In genomic region chr5:65721775-65722574, GRCh38 we compare ENCODE assay signal across 8 cellular contexts. TPM values are rescaled to one million over a fixed set of nuclear protein-coding genes. Genes with fewer than 3 reads are reported as not detected.
A peak's percentile ranks its signal among the peaks of the same experiment; 100 is the strongest.
DNase-seq lines count a peak whose midpoint lies in the region; ATAC-seq and TF ChIP-seq lines count a peak whose summit lies in the region.

Gene NLN, plus strand, starts transcription at chr5:65722205. Its CDS starts 169 bp downstream, at chr5:65722374.
Gene SGTB, minus strand, starts transcription at chr5:65722109. Its CDS starts 1,302 bp downstream, at chr5:65720807.

- peak within 1 kb of the TSS; percentile 76 for H3K27ac ChIP-seq in cingulate gyrus (ENCODE audit: low read depth, low read length)
- peak within 1 kb of the TSS; percentile 83 for H3K27ac ChIP-seq in layer of hippocampus (ENCODE audit: low read depth, low read length)

- intact Hi-C loops in activated CD4-positive, alpha-beta T cell treated with anti-CD3 and anti-CD28 coated beads for 36 hours (cut with DNase I, micrococcal nuclease): loop anchor here in 1 of 2 experiments (1.0 kb wide), 5 partner anchors 98 to 448 kb away; partner anchors contain the start of genes CENPK, ERBIN, PPWD1 and SREK1

- no peaks in the 10 kb centered on the region for H3K27me3 ChIP-seq in layer of hippocampus (ENCODE audit: control insufficient read depth, insufficient read depth, low read length)

- H3K4me3 Mint-ChIP-seq in activated CD4-positive, alpha-beta T cell treated with anti-CD3 and anti-CD28 coated beads for 36 hours: peak within 1 kb of the TSS; percentile 94

- peak; percentile 90 for ATAC-seq in HG03064 (IDR thresholded peaks at IDR 0.05; ENCODE audit: low read depth, unreplicated experiment)
- peak; percentile 91 for ATAC-seq in activated CD4-positive, alpha-beta T cell treated with anti-CD3 and anti-CD28 coated beads for 36 hours

- POLR2A ChIA-PET in activated CD4-positive, alpha-beta T cell treated with anti-CD3 and anti-CD28 coated beads for 36 hours (lab: Charles Lee): interaction anchor here (0.6 to 0.9 kb wide), 2 partner anchors 54 to 1170 kb away, joined by 3 read pairs; no protein-coding TSS in a partner anchor

- in situ Hi-C loops in ACHN (cut with HindIII; ENCODE audit: low pct_ligation_motif_present, low pct_unique_long_range_greater_than_20kb, low sequenced_read_pairs): no loop called here

- DNase-seq in ACHN: peak; percentile 74
- DNase-seq in NCI-H345 treated with DMSO at 0.1 percent for 48 hours (lab: John Stamatoyannopoulos, UW; ENCODE audit: unreplicated experiment): peak; percentile 33
- DNase-seq in activated CD4-positive, alpha-beta T cell treated with anti-CD3 and anti-CD28 coated beads for 36 hours: peak; percentile 91
- peak; percentile 81 to 90 for DNase-seq in stimulated activated CD4-positive, alpha-beta T cell treated with anti-CD3 and anti-CD28 coated beads, Interleukin-1b, Interleukin-23, amount 100 ng/mL, for 4 hours (ENCODE audit: low read depth in 2 of 2)

- peak; percentile 58 for TF ChIP-seq POLR2A in GM18526 (IDR thresholded peaks at IDR 0.05; ENCODE audit: extremely low read depth, insufficient read length)

- H3K4me1 Mint-ChIP-seq in activated CD4-positive, alpha-beta T cell treated with anti-CD3 and anti-CD28 coated beads for 36 hours: peaks cover 20% of the 10 kb centered on the region

- H3K27ac Mint-ChIP-seq in activated CD4-positive, alpha-beta T cell treated with anti-CD3 and anti-CD28 coated beads for 36 hours: peak within 1 kb of the TSS; percentile 93

- CTCF ChIA-PET in activated CD4-positive, alpha-beta T cell treated with anti-CD3 and anti-CD28 coated beads for 36 hours (lab: Charles Lee): interaction anchor here (0.6 to 2.1 kb wide), 4 partner anchors 11 to 510 kb away, joined by 3 to 8 read pairs (median 4); no protein-coding TSS in a partner anchor

- H3K36me3 Mint-ChIP-seq in activated CD4-positive, alpha-beta T cell treated with anti-CD3 and anti-CD28 coated beads for 36 hours (ENCODE audit: low read depth): peaks cover 7% of the 10 kb centered on the region

- no peaks in the 10 kb centered on the region for H3K27me3 Mint-ChIP-seq in activated CD4-positive, alpha-beta T cell treated with anti-CD3 and anti-CD28 coated beads for 36 hours

- H3K9me3 Mint-ChIP-seq in activated CD4-positive, alpha-beta T cell treated with anti-CD3 and anti-CD28 coated beads for 36 hours (ENCODE audit: low read depth): no peaks in the 10 kb centered on the region

RNA-seq across cellular contexts. Expression of gene NLN, which starts in this region (rescaled TPM):
- 10 to 100 TPM; 30.9 to 33.8 TPM for total RNA-seq in activated CD4-positive, alpha-beta T cell treated with anti-CD3 and anti-CD28 coated beads for 36 hours

RNA-seq across cellular contexts. Expression of gene SGTB, which starts in this region (rescaled TPM):
- 10 to 100 TPM; 18.0 TPM for total RNA-seq in activated CD4-positive, alpha-beta T cell treated with anti-CD3 and anti-CD28 coated beads for 36 hours

Comparison
In these comparisons a context has a peak if more than half of its experiments do, and no peak if none do; other contexts are left out.
1. Peak in every context shown above with its lines: DNase-seq, ATAC-seq and H3K27ac ChIP-seq.
2. DNase-seq: peak in every context shown above with its lines; median percentile 91 in activated CD4-positive, alpha-beta T cell treated with anti-CD3 and anti-CD28 coated beads for 36 hours; 86 in stimulated activated CD4-positive, alpha-beta T cell treated with anti-CD3 and anti-CD28 coated beads, Interleukin-1b, Interleukin-23, amount 100 ng/mL, for 4 hours; 74 in ACHN; 33 in NCI-H345 treated with DMSO at 0.1 percent for 48 hours.